In the genomic region with DNA sequence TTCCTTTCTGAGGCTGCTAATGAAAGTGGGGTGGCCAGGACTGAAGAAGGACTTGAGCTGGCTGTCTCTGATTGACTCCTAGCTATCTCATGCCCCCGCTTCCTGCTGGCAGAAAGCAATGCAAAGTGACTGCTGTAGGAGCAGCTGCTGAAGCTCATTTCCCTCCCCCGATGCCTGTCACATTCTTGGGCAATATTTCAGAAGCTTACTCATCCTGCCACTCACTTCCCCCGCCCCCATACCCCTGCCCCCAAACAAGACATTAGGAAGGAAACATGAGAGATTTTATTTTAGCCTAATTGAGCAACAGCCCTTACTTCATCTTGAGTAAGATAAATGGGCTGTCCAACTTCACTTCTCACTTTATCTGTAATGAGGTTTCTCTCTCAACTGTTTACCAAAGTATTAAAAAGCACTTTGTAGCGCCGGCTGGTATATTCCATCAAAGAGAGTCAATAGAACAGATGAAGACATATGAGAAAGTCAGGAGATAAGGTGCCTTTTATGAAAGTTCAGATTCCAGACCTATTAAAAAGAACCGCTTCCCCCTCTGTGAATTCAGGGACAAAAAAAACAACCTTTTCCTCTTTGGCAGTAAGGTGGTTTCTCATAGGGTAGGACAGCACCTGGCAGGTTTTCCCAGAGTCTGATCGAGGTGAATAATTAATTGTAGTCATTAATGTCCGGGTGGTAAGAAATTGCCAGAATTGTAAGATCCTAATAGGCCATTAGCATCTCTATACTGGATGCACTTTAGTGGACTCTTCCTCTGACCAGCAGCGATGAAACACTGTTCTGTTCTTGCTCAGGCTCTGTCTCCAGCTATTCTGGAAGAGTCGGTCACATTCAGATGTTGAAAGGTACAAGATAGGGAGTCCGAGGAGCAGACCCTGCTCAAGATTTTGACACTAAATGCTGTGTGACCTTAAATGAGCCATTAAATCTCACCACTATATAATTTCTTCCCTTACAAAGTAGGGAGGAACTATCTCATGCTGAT, we compare ENCODE assay signal across 1 cellular context.
A peak's percentile ranks its signal among the peaks of the same experiment; 100 is the strongest.
TF ChIP-seq lines count a peak whose summit lies in the region.

No MANE protein-coding gene starts in this region.

TF ChIP-seq in HepG2, 621 proteins besides CTCF, POLR2A, EP300 and RAD21 (continued from another document and continues in another):
- TF ChIP-seq, protein P1, sequence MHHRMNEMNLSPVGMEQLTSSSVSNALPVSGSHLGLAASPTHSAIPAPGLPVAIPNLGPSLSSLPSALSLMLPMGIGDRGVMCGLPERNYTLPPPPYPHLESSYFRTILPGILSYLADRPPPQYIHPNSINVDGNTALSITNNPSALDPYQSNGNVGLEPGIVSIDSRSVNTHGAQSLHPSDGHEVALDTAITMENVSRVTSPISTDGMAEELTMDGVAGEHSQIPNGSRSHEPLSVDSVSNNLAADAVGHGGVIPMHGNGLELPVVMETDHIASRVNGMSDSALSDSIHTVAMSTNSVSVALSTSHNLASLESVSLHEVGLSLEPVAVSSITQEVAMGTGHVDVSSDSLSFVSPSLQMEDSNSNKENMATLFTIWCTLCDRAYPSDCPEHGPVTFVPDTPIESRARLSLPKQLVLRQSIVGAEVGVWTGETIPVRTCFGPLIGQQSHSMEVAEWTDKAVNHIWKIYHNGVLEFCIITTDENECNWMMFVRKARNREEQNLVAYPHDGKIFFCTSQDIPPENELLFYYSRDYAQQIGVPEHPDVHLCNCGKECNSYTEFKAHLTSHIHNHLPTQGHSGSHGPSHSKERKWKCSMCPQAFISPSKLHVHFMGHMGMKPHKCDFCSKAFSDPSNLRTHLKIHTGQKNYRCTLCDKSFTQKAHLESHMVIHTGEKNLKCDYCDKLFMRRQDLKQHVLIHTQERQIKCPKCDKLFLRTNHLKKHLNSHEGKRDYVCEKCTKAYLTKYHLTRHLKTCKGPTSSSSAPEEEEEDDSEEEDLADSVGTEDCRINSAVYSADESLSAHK (CRISPR knock-in tag; IDR thresholded peaks at IDR 0.05; ENCODE audit: borderline replicate concordance) = no peak
- no peak for TF ChIP-seq RARG (CRISPR knock-in tag; IDR thresholded peaks at IDR 0.05; ENCODE audit: low read depth)
- TF ChIP-seq BRD4 (CRISPR knock-in tag; IDR thresholded peaks at IDR 0.05) = 0 out of 2 replicates have a peak, but pooled peaks have one; percentile 32
- TF ChIP-seq, protein P2, sequence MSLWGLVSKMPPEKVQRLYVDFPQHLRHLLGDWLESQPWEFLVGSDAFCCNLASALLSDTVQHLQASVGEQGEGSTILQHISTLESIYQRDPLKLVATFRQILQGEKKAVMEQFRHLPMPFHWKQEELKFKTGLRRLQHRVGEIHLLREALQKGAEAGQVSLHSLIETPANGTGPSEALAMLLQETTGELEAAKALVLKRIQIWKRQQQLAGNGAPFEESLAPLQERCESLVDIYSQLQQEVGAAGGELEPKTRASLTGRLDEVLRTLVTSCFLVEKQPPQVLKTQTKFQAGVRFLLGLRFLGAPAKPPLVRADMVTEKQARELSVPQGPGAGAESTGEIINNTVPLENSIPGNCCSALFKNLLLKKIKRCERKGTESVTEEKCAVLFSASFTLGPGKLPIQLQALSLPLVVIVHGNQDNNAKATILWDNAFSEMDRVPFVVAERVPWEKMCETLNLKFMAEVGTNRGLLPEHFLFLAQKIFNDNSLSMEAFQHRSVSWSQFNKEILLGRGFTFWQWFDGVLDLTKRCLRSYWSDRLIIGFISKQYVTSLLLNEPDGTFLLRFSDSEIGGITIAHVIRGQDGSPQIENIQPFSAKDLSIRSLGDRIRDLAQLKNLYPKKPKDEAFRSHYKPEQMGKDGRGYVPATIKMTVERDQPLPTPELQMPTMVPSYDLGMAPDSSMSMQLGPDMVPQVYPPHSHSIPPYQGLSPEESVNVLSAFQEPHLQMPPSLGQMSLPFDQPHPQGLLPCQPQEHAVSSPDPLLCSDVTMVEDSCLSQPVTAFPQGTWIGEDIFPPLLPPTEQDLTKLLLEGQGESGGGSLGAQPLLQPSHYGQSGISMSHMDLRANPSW (CRISPR knock-in tag; IDR thresholded peaks at IDR 0.05; ENCODE audit: borderline replicate concordance) = no peak
- TF ChIP-seq ZNF296 (CRISPR knock-in tag; conservative IDR thresholded peaks at IDR 0.05) = no peak
- no peak for TF ChIP-seq ZNF446 (CRISPR knock-in tag; IDR thresholded peaks at IDR 0.05)
- TF ChIP-seq CREM (IDR thresholded peaks at IDR 0.05) = peak; percentile 97
- TF ChIP-seq CREM (CRISPR knock-in tag; IDR thresholded peaks at IDR 0.05) = no peak
- TF ChIP-seq EZH2 (conservative IDR thresholded peaks at IDR 0.05; ENCODE audit: low read depth, low read length) = no peak
- TF ChIP-seq, protein P3, sequence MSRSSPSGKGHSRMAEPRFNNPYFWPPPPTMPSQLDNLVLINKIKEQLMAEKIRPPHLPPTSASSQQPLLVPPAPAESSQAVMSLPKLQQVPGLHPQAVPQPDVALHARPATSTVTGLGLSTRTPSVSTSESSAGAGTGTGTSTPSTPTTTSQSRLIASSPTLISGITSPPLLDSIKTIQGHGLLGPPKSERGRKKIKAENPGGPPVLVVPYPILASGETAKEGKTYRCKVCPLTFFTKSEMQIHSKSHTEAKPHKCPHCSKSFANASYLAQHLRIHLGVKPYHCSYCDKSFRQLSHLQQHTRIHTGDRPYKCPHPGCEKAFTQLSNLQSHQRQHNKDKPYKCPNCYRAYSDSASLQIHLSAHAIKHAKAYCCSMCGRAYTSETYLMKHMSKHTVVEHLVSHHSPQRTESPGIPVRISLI (CRISPR knock-in tag; IDR thresholded peaks at IDR 0.05; ENCODE audit: borderline replicate concordance) = peak; percentile 22; the same call in 1 of the 2 replicates
- TF ChIP-seq U2AF1 (optimal IDR thresholded peaks at IDR 0.05; ENCODE audit: low read depth, low read length) = no peak
- TF ChIP-seq, protein P4, sequence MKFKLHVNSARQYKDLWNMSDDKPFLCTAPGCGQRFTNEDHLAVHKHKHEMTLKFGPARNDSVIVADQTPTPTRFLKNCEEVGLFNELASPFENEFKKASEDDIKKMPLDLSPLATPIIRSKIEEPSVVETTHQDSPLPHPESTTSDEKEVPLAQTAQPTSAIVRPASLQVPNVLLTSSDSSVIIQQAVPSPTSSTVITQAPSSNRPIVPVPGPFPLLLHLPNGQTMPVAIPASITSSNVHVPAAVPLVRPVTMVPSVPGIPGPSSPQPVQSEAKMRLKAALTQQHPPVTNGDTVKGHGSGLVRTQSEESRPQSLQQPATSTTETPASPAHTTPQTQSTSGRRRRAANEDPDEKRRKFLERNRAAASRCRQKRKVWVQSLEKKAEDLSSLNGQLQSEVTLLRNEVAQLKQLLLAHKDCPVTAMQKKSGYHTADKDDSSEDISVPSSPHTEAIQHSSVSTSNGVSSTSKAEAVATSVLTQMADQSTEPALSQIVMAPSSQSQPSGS (CRISPR knock-in tag; IDR thresholded peaks at IDR 0.05) = peak; percentile 67; the same call in 1 of the 2 replicates
- TF ChIP-seq ZEB1 (IDR thresholded peaks at IDR 0.05; ENCODE audit: insufficient replicate concordance, low read depth) = no peak
- TF ChIP-seq, protein P5, sequence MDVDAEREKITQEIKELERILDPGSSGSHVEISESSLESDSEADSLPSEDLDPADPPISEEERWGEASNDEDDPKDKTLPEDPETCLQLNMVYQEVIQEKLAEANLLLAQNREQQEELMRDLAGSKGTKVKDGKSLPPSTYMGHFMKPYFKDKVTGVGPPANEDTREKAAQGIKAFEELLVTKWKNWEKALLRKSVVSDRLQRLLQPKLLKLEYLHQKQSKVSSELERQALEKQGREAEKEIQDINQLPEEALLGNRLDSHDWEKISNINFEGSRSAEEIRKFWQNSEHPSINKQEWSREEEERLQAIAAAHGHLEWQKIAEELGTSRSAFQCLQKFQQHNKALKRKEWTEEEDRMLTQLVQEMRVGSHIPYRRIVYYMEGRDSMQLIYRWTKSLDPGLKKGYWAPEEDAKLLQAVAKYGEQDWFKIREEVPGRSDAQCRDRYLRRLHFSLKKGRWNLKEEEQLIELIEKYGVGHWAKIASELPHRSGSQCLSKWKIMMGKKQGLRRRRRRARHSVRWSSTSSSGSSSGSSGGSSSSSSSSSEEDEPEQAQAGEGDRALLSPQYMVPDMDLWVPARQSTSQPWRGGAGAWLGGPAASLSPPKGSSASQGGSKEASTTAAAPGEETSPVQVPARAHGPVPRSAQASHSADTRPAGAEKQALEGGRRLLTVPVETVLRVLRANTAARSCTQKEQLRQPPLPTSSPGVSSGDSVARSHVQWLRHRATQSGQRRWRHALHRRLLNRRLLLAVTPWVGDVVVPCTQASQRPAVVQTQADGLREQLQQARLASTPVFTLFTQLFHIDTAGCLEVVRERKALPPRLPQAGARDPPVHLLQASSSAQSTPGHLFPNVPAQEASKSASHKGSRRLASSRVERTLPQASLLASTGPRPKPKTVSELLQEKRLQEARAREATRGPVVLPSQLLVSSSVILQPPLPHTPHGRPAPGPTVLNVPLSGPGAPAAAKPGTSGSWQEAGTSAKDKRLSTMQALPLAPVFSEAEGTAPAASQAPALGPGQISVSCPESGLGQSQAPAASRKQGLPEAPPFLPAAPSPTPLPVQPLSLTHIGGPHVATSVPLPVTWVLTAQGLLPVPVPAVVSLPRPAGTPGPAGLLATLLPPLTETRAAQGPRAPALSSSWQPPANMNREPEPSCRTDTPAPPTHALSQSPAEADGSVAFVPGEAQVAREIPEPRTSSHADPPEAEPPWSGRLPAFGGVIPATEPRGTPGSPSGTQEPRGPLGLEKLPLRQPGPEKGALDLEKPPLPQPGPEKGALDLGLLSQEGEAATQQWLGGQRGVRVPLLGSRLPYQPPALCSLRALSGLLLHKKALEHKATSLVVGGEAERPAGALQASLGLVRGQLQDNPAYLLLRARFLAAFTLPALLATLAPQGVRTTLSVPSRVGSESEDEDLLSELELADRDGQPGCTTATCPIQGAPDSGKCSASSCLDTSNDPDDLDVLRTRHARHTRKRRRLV (CRISPR knock-in tag; IDR thresholded peaks at IDR 0.05) = no peak
- TF ChIP-seq HMG20B (CRISPR knock-in tag; conservative IDR thresholded peaks at IDR 0.05) = peak; percentile 70; the same call in 1 of the 2 replicates
- TF ChIP-seq MXI1 (IDR thresholded peaks at IDR 0.05; ENCODE audit: borderline replicate concordance, low read depth, low read length) = no peak
- no peak for TF ChIP-seq ZNF460 (CRISPR knock-in tag; IDR thresholded peaks at IDR 0.05; ENCODE audit: borderline replicate concordance)
- TF ChIP-seq ZNF577 (CRISPR knock-in tag; IDR thresholded peaks at IDR 0.05; ENCODE audit: borderline replicate concordance, low read depth) = no peak
- TF ChIP-seq ZSCAN12 (CRISPR knock-in tag; IDR thresholded peaks at IDR 0.05) = no peak
- peak; percentile 72; the same call in 1 of the 2 replicates for TF ChIP-seq GFI1 (CRISPR knock-in tag; IDR thresholded peaks at IDR 0.05; ENCODE audit: borderline replicate concordance)
- no peak for TF ChIP-seq MYC (CRISPR knock-in tag; IDR thresholded peaks at IDR 0.05; ENCODE audit: borderline replicate concordance)
- 0 out of 2 replicates have a peak, but pooled peaks have one; percentile 18 for TF ChIP-seq ZBTB7B (CRISPR knock-in tag; IDR thresholded peaks at IDR 0.05)
- no peak for TF ChIP-seq KDM1A (CRISPR knock-in tag; IDR thresholded peaks at IDR 0.05)
- TF ChIP-seq, protein P6, sequence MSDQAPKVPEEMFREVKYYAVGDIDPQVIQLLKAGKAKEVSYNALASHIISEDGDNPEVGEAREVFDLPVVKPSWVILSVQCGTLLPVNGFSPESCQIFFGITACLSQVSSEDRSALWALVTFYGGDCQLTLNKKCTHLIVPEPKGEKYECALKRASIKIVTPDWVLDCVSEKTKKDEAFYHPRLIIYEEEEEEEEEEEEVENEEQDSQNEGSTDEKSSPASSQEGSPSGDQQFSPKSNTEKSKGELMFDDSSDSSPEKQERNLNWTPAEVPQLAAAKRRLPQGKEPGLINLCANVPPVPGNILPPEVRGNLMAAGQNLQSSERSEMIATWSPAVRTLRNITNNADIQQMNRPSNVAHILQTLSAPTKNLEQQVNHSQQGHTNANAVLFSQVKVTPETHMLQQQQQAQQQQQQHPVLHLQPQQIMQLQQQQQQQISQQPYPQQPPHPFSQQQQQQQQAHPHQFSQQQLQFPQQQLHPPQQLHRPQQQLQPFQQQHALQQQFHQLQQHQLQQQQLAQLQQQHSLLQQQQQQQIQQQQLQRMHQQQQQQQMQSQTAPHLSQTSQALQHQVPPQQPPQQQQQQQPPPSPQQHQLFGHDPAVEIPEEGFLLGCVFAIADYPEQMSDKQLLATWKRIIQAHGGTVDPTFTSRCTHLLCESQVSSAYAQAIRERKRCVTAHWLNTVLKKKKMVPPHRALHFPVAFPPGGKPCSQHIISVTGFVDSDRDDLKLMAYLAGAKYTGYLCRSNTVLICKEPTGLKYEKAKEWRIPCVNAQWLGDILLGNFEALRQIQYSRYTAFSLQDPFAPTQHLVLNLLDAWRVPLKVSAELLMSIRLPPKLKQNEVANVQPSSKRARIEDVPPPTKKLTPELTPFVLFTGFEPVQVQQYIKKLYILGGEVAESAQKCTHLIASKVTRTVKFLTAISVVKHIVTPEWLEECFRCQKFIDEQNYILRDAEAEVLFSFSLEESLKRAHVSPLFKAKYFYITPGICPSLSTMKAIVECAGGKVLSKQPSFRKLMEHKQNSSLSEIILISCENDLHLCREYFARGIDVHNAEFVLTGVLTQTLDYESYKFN (CRISPR knock-in tag; conservative IDR thresholded peaks at IDR 0.05) = peak; percentile 79
- TF ChIP-seq, protein P7, sequence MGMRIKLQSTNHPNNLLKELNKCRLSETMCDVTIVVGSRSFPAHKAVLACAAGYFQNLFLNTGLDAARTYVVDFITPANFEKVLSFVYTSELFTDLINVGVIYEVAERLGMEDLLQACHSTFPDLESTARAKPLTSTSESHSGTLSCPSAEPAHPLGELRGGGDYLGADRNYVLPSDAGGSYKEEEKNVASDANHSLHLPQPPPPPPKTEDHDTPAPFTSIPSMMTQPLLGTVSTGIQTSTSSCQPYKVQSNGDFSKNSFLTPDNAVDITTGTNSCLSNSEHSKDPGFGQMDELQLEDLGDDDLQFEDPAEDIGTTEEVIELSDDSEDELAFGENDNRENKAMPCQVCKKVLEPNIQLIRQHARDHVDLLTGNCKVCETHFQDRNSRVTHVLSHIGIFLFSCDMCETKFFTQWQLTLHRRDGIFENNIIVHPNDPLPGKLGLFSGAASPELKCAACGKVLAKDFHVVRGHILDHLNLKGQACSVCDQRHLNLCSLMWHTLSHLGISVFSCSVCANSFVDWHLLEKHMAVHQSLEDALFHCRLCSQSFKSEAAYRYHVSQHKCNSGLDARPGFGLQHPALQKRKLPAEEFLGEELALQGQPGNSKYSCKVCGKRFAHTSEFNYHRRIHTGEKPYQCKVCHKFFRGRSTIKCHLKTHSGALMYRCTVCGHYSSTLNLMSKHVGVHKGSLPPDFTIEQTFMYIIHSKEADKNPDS (CRISPR knock-in tag; IDR thresholded peaks at IDR 0.05) = no peak
- TF ChIP-seq, protein P8, sequence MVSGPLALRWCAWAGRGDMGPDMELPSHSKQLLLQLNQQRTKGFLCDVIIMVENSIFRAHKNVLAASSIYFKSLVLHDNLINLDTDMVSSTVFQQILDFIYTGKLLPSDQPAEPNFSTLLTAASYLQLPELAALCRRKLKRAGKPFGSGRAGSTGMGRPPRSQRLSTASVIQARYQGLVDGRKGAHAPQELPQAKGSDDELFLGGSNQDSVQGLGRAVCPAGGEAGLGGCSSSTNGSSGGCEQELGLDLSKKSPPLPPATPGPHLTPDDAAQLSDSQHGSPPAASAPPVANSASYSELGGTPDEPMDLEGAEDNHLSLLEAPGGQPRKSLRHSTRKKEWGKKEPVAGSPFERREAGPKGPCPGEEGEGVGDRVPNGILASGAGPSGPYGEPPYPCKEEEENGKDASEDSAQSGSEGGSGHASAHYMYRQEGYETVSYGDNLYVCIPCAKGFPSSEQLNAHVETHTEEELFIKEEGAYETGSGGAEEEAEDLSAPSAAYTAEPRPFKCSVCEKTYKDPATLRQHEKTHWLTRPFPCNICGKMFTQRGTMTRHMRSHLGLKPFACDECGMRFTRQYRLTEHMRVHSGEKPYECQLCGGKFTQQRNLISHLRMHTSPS (CRISPR knock-in tag; IDR thresholded peaks at IDR 0.05; ENCODE audit: low read depth) = no peak
- TF ChIP-seq, protein P9, sequence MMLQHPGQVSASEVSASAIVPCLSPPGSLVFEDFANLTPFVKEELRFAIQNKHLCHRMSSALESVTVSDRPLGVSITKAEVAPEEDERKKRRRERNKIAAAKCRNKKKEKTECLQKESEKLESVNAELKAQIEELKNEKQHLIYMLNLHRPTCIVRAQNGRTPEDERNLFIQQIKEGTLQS (CRISPR knock-in tag; IDR thresholded peaks at IDR 0.05) = peak; percentile 92
- no peak for TF ChIP-seq CBX2 (IDR thresholded peaks at IDR 0.05; ENCODE audit: low read depth, low read length)
- TF ChIP-seq CBX2 (CRISPR knock-in tag; IDR thresholded peaks at IDR 0.05; ENCODE audit: low read depth) = no peak
